ENCODE assay signal across 13 cellular contexts in the genomic region with DNA sequence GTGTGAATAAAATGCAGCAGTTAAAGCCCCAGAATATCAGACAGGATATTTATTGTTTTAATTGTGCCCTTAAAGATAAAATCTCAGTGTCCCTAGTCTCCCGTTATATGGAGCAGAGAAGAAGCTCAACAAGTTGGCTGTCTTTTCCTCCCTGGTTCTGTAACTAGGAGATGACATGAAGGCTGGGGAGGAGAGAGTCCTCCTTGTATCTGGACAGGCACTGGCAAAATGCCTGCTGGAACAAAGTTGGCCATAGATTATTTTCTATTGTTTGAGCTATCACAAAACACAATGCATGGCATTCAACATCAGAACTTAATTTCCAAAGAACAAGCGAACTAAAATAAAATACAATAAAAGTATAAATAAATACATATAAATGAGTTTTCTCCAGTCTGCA.
A peak's percentile ranks its signal among the peaks of the same experiment; 100 is the strongest.
DNase-seq lines count a peak whose midpoint lies in the region; ATAC-seq lines count a peak whose summit lies in the region.
"Had no signal": no experiment of that assay in that cellular context is flagged by ENCODE, and none has a peak within 500 bp of the region (broad histone marks: within the 10 kb centered on the region; RNA-seq: fewer than 3 reads in every experiment).

No MANE protein-coding gene starts in this region.

- ATAC-seq in HG02571 (IDR thresholded peaks at IDR 0.05; ENCODE audit: unreplicated experiment) (no peak), HG03342 (IDR thresholded peaks at IDR 0.05; ENCODE audit: unreplicated experiment) (no peak), HG03025 (IDR thresholded peaks at IDR 0.05; ENCODE audit: low FRiP score, unreplicated experiment) (no peak)
- ATAC-seq: CD8-positive, alpha-beta T cell had no signal

- DNase-seq in globus pallidus (ENCODE audit: low spot score) (peak; percentile 41), midbrain (lab: John Stamatoyannopoulos, UW) (peak; percentile 26), superior temporal gyrus (ENCODE audit: extremely low spot score) (peak; percentile 71)
- DNase-seq: Caco-2; CD4-positive, CD25-positive, alpha-beta regulatory T cell; CD8-positive, alpha-beta T cell; DMS153; DND-41; GOT3; HFFc6 had no signal
